17 cellular contexts compared by ENCODE assay signal in the genomic region with DNA sequence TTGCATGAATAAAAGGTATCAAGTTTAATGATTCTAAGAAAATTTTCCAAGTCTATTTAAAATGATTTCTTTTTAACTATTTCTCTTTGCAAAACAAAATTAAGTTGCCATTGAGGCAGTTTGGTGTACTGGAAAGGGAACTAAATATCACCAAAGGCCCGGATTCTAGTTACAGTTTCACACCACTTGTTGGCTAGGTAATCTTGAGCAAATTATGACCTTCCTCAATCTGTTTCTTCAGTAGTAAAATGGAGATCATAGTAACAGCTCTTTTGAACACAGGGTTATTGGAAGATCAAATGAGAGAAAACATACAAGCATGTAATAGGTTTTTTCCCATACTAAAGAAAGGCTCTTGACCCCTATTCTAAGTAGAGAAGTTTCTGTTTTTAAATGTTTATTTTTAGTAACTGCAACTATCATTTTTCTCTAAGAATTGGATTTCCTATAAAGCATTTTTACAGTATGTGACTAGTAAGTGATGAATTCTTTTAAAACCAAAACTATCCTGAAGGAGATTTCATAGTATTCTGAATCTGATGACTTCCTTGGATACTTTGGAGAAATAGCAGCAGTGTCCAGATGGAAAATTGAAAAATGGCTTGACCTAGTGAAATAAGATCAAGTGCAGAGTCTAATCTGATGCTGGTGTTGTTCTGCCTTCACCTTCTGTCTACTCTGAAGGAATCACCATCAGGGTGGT. TPM values are rescaled to one million over a fixed set of nuclear protein-coding genes. Genes with fewer than 3 reads are reported as not detected.
DNase-seq lines count a peak whose midpoint lies in the region; ATAC-seq and TF ChIP-seq lines count a peak whose summit lies in the region.
"Had no signal": no experiment of that assay in that cellular context is flagged by ENCODE, and none has a peak within 500 bp of the region (broad histone marks: within the 10 kb centered on the region; RNA-seq: fewer than 3 reads in every experiment).

No MANE protein-coding gene starts in this region.

- ATAC-seq in GM18517 (IDR thresholded peaks at IDR 0.05; ENCODE audit: unreplicated experiment) (peak; percentile 81), GM21447 (IDR thresholded peaks at IDR 0.05; ENCODE audit: unreplicated experiment) (peak; percentile 76), HG03354 (IDR thresholded peaks at IDR 0.05; ENCODE audit: poor library complexity, severe bottlenecking, unreplicated experiment) (peak; percentile 81), memory B cell (ENCODE audit: low read depth) (peak; percentile 76), GM19397 (IDR thresholded peaks at IDR 0.05; ENCODE audit: unreplicated experiment) (no peak)

- H3K27ac Mint-ChIP-seq in memory B cell: peak overlapping the region; percentile 1

- H3K4me3 Mint-ChIP-seq in memory B cell: no peak overlapping the region
- H3K4me3 Mint-ChIP-seq: immature natural killer cell had no signal

- no peaks in the 10 kb centered on the region for H3K9me3 ChIP-seq in adrenal gland (replicated peaks in 1 of 3)
- no peaks in the 10 kb centered on the region for H3K9me3 ChIP-seq in Peyer's patch
- H3K9me3 ChIP-seq: ascending aorta, SJSA1 had no signal

- H3K4me1 Mint-ChIP-seq in memory B cell: peaks cover 26% of the 10 kb centered on the region

- H3K27me3 ChIP-seq in adrenal gland (no peaks in the 10 kb centered on the region), Peyer's patch (no peaks in the 10 kb centered on the region)
- H3K27me3 ChIP-seq: ascending aorta, SJSA1 had no signal

- TF ChIP-seq POLR2A in adrenal gland (IDR thresholded peaks at IDR 0.05): no peak
- TF ChIP-seq POLR2A in Peyer's patch (IDR thresholded peaks at IDR 0.05): no peak

- no peaks in the 10 kb centered on the region for H3K27me3 Mint-ChIP-seq in memory B cell

- H3K4me3 ChIP-seq in adrenal gland (no peak overlapping the region), Peyer's patch (no peak overlapping the region)
- H3K4me3 ChIP-seq: ascending aorta, SJSA1 had no signal

- TF ChIP-seq CTCF in adrenal gland (IDR thresholded peaks at IDR 0.05): no peak
- TF ChIP-seq CTCF in Peyer's patch (IDR thresholded peaks at IDR 0.05): no peak

- 47 to 67% (median 58%) methylated on average over 1 of the region's 1 CpG for WGBS in adrenal gland, 4 donors

- H3K4me1 ChIP-seq in adrenal gland (replicated peaks in 1 of 2) (peaks cover 0 to 22% of the 10 kb centered on the region in 2 donors), Peyer's patch (peaks cover 0 to 10% (median 0%) of the 10 kb centered on the region in 4 donors)

- DNase-seq in memory B cell (ENCODE audit: low spot score in 2 of 2) (no peak), adrenal gland (no peak), Peyer's patch (no peak)
- DNase-seq in stimulated activated CD4-positive, alpha-beta T cell treated with anti-CD3 and anti-CD28 coated beads, Interleukin-12 subunit alpha, Interleukin-12 subunit beta, amount 100 ng/mL, for 4 hours: no peak
- DNase-seq: activated CD4-positive, alpha-beta T cell treated with anti-CD3 and anti-CD28 coated beads for 48 hours; DMS153; immature natural killer cell; stimulated activated CD4-positive, alpha-beta T cell treated with anti-CD3 and anti-CD28 coated beads, Interleukin-4, amount 100 ng/mL, for 1 hour had no signal

- intact Hi-C loops in adrenal gland (cut with DNase I): no loop called here

- no peaks in the 10 kb centered on the region for H3K9me3 Mint-ChIP-seq in memory B cell
- H3K9me3 Mint-ChIP-seq: immature natural killer cell had no signal

- H3K36me3 ChIP-seq in adrenal gland (replicated peaks in 1 of 2) (peaks cover 0 to 8% of the 10 kb centered on the region in 2 donors), Peyer's patch (peaks cover 0 to 6% (median 0%) of the 10 kb centered on the region in 3 donors)

- no peak overlapping the region for H3K27ac ChIP-seq in adrenal gland
- no peak overlapping the region for H3K27ac ChIP-seq in Peyer's patch
- H3K27ac ChIP-seq: SJSA1 had no signal

- peaks cover 24% of the 10 kb centered on the region for H3K36me3 Mint-ChIP-seq in memory B cell

RNA-seq across cellular contexts. Expression of gene SCAANT1, which starts 15.7 kb away (rescaled TPM):
- total RNA-seq in adrenal gland: not detected
- polyA plus RNA-seq in adrenal gland: 1 to 10 TPM in 1 of 3 donors, not detected in 2; 1.6 TPM
- not detected for total RNA-seq in Peyer's patch
- total RNA-seq: ascending aorta, epithelial cell of proximal tubule, SJSA1 had no signal
- polyA plus RNA-seq: neural cell, thymus had no signal

RNA-seq across cellular contexts. Expression of gene ATXN7, which starts 32.8 kb away (rescaled TPM):
- total RNA-seq in adrenal gland (10 to 100 TPM in 7 of 8 donors, 1 to 10 TPM in 1; 9.6 to 27.3 (median 19.0) TPM), Peyer's patch (10 to 100 TPM; 48.5 to 80.3 (median 75.2) TPM)
- 10 to 100 TPM in 2 of 3 donors, 1 to 10 TPM in 1; 4.1 to 13.6 (median 12.1) TPM for polyA plus RNA-seq in adrenal gland

RNA-seq across cellular contexts. Expression of gene THOC7, which starts 32.9 kb away (rescaled TPM):
- total RNA-seq in adrenal gland (10 to 100 TPM; 34.8 to 81.3 (median 61.9) TPM), Peyer's patch (10 to 100 TPM; 19.4 to 64.4 (median 36.5) TPM)
- 100 to 1,000 TPM; 113 to 144 (median 142) TPM for polyA plus RNA-seq in adrenal gland
